In genomic region chrX:32048285-32048684, GRCh38 we compare ENCODE assay signal across 7 cellular contexts.
"Had no signal": no experiment of that assay in that cellular context is flagged by ENCODE, and none has a peak within 500 bp of the region (broad histone marks: within the 10 kb centered on the region; RNA-seq: fewer than 3 reads in every experiment).

No MANE protein-coding gene starts in this region.

- H3K4me3 ChIP-seq: GM12878 had no signal

- FAIRE-seq: G401.6, GM12878, GM12891, GM12892, GM18507 had no signal

- DNase-seq: GDM1, GF-D8 had no signal

- ATAC-seq: GM12878 had no signal
